25 cellular contexts compared by ENCODE assay signal in genomic region chr12:117093431-117093830, GRCh38. TPM values are rescaled to one million over a fixed set of nuclear protein-coding genes. Genes with fewer than 3 reads are reported as not detected.
"Had no signal": no experiment of that assay in that cellular context is flagged by ENCODE, and none has a peak within 500 bp of the region (broad histone marks: within the 10 kb centered on the region; RNA-seq: fewer than 3 reads in every experiment).

No MANE protein-coding gene starts in this region.

- H3K9me3 ChIP-seq: testis had no signal

- DNase-seq: activated CD4-positive, alpha-beta T cell treated with anti-CD3 and anti-CD28 coated beads, Interleukin-2, amount 50 U/mL, for 1 hour; activated CD8-positive, alpha-beta T cell treated with anti-CD3 and anti-CD28 coated beads for 36 hours; activated gamma-delta T cell treated with Interleukin-2 at 50 U/mL for 16 hours; activated naive CD4-positive, alpha-beta T cell treated with anti-CD3 and anti-CD28 coated beads, Interleukin-2, amount 50 U/mL, for 16 hours; activated T-cell treated with anti-CD3 and anti-CD28 coated beads, Interleukin-2, amount 50 U/mL, for 4 hours; amniotic stem cell; dorsolateral prefrontal cortex; effector memory CD8-positive, alpha-beta T cell; erythroblast; islet precursor cell; left colon; naive B cell; nephron progenitor cell; right cardiac atrium; stimulated activated CD4-positive, alpha-beta T cell treated with anti-CD3 and anti-CD28 coated beads, Interleukin-2, amount 100 ng/mL, for 48 hours; stimulated activated naive CD4-positive, alpha-beta T cell treated with Interleukin-2 at 50 U/mL for 16 hours; T-helper 2 cell; testis; transverse colon had no signal

- ATAC-seq: activated CD8-positive, alpha-beta T cell treated with anti-CD3 and anti-CD28 coated beads for 36 hours; activated T-cell treated with anti-CD3 and anti-CD28 coated beads, Interleukin-2, amount 50 U/mL, for 4 hours; activated T-helper 17 cell treated with anti-CD3 and anti-CD28 coated beads, Interleukin-2, amount 50 U/mL, for 72 hours; effector memory CD8-positive, alpha-beta T cell; gastroesophageal sphincter; left colon; WTC11 had no signal

- H3K36me3 ChIP-seq: gastroesophageal sphincter, transverse colon had no signal

- H3K27me3 ChIP-seq: testis had no signal

- H3K27ac ChIP-seq: coronary artery, gastroesophageal sphincter, hepatocyte, testis, transverse colon had no signal

- H2AFZ ChIP-seq: hepatocyte had no signal

- H3K79me2 ChIP-seq: hepatocyte had no signal

- H3K4me3 ChIP-seq: coronary artery, dorsolateral prefrontal cortex, gastroesophageal sphincter, hepatocyte, testis, transverse colon had no signal

- H3K4me2 ChIP-seq: hepatocyte had no signal

RNA-seq across cellular contexts. Expression of gene TESC, which starts 5.8 kb away (rescaled TPM):
- total RNA-seq: mesothelial cell of epicardium had no signal
